ENCODE assay signal across 9 cellular contexts in genomic region chr5:42952575-42952974, GRCh38.
A peak's percentile ranks its signal among the peaks of the same experiment; 100 is the strongest.
DNase-seq lines count a peak whose midpoint lies in the region; ATAC-seq and TF ChIP-seq lines count a peak whose summit lies in the region.
"Had no signal": no experiment of that assay in that cellular context is flagged by ENCODE, and none has a peak within 500 bp of the region (broad histone marks: within the 10 kb centered on the region; RNA-seq: fewer than 3 reads in every experiment).

No MANE protein-coding gene starts in this region.

- H3K9me3 Mint-ChIP-seq in stimulated activated naive CD8-positive, alpha-beta T cell treated with anti-CD3 and anti-CD28 coated beads, Interleukin-15, Interleukin-2, amounts not matched to agents 100 ng/mL and 50 ng/mL, for 24 hours, result no peaks in the 10 kb centered on the region
- peaks cover 13% of the 10 kb centered on the region in 2 donors for H3K9me3 Mint-ChIP-seq in activated naive CD4-positive, alpha-beta T cell treated with anti-CD3 and anti-CD28 coated beads, Interleukin-2, amount 50 U/mL, for 72 hours
- H3K9me3 Mint-ChIP-seq in memory B cell, result peaks cover 5% of the 10 kb centered on the region

- H3K36me3 Mint-ChIP-seq in stimulated activated naive CD8-positive, alpha-beta T cell treated with anti-CD3 and anti-CD28 coated beads, Interleukin-15, Interleukin-2, amounts not matched to agents 100 ng/mL and 50 ng/mL, for 24 hours (ENCODE audit: low read depth), result peaks cover 10% of the 10 kb centered on the region
- peaks cover 12 to 20% of the 10 kb centered on the region in 2 donors for H3K36me3 Mint-ChIP-seq in activated naive CD4-positive, alpha-beta T cell treated with anti-CD3 and anti-CD28 coated beads, Interleukin-2, amount 50 U/mL, for 72 hours
- peaks cover 2% of the 10 kb centered on the region for H3K36me3 Mint-ChIP-seq in memory B cell

- H3K27ac ChIP-seq in vagina, result no peak overlapping the region

- H3K9me3 ChIP-seq in vagina, result peaks cover 11% of the 10 kb centered on the region

- H3K4me3 ChIP-seq in vagina, result peak overlapping the region; percentile 45 to 63

- in situ Hi-C loops in KBM-7 (cut with MboI; ENCODE audit: low pct_unique_long_range_greater_than_20kb, low sequenced_read_pairs), result no loop called here

- H3K27me3 ChIP-seq in vagina, result no peaks in the 10 kb centered on the region

- intact Hi-C loops in vagina (cut with DNase I), result loop anchor here (5.0 kb wide), 2 partner anchors 85 to 170 kb away; partner anchors contain the start of gene ZNF131

- H3K4me1 Mint-ChIP-seq in stimulated activated naive CD8-positive, alpha-beta T cell treated with anti-CD3 and anti-CD28 coated beads, Interleukin-15, Interleukin-2, amounts not matched to agents 100 ng/mL and 50 ng/mL, for 24 hours (ENCODE audit: low read depth), result peaks cover 41% of the 10 kb centered on the region
- H3K4me1 Mint-ChIP-seq in memory B cell, result peaks cover 7% of the 10 kb centered on the region

- no peak for ATAC-seq in stimulated activated naive CD8-positive, alpha-beta T cell treated with anti-CD3 and anti-CD28 coated beads, Interleukin-15, Interleukin-2, amounts not matched to agents 100 U/mL and 50 U/mL, for 24 hours
- ATAC-seq in activated naive CD4-positive, alpha-beta T cell treated with anti-CD3 and anti-CD28 coated beads, Interleukin-2, amount 50 U/mL, for 72 hours, result no peak
- no peak for ATAC-seq in memory B cell (ENCODE audit: low read depth)

- no peaks in the 10 kb centered on the region for H3K27me3 Mint-ChIP-seq in stimulated activated naive CD8-positive, alpha-beta T cell treated with anti-CD3 and anti-CD28 coated beads, Interleukin-15, Interleukin-2, amounts not matched to agents 100 ng/mL and 50 ng/mL, for 24 hours
- no peaks in the 10 kb centered on the region for H3K27me3 Mint-ChIP-seq in memory B cell

- H3K4me1 ChIP-seq in vagina, result peaks cover 12% of the 10 kb centered on the region

- DNase-seq in stimulated activated naive CD8-positive, alpha-beta T cell treated with anti-CD3 and anti-CD28 coated beads, Interleukin-15, Interleukin-2, amounts not matched to agents 100 U/mL and 50 U/mL, for 24 hours, result no peak
- no peak for DNase-seq in activated naive CD4-positive, alpha-beta T cell treated with anti-CD3 and anti-CD28 coated beads, Interleukin-2, amount 50 U/mL, for 72 hours (ENCODE audit: low spot score in 2 of 2)
- DNase-seq in memory B cell (ENCODE audit: low spot score in 2 of 2) (no peak), vagina (ENCODE audit: extremely low spot score in 2 of 2) (no peak), erythroblast (lab: John Stamatoyannopoulos, UW) (no peak), KBM-7 (no peak)
- DNase-seq in activated CD4-positive, CD25-positive, alpha-beta regulatory T cell treated with anti-CD3 and anti-CD28 coated beads, Interleukin-2, amount 50 U/mL, for 72 hours, result no peak
- DNase-seq: kidney had no signal

- H3K27ac Mint-ChIP-seq in stimulated activated naive CD8-positive, alpha-beta T cell treated with anti-CD3 and anti-CD28 coated beads, Interleukin-15, Interleukin-2, amounts not matched to agents 100 ng/mL and 50 ng/mL, for 24 hours, result no peak overlapping the region
- peak overlapping the region; percentile 91 to 97 for H3K27ac Mint-ChIP-seq in activated naive CD4-positive, alpha-beta T cell treated with anti-CD3 and anti-CD28 coated beads, Interleukin-2, amount 50 U/mL, for 72 hours
- H3K27ac Mint-ChIP-seq in memory B cell, result peak overlapping the region; percentile 99

- H3K4me3 Mint-ChIP-seq in stimulated activated naive CD8-positive, alpha-beta T cell treated with anti-CD3 and anti-CD28 coated beads, Interleukin-15, Interleukin-2, amounts not matched to agents 100 ng/mL and 50 ng/mL, for 24 hours, result peak overlapping the region; percentile 94
- H3K4me3 Mint-ChIP-seq in memory B cell, result peak overlapping the region; percentile 97

- TF ChIP-seq POLR2A in vagina (IDR thresholded peaks at IDR 0.05) (no peak), erythroblast (IDR thresholded peaks at IDR 0.05; ENCODE audit: low read length) (no peak)

- TF ChIP-seq CTCF in vagina (IDR thresholded peaks at IDR 0.05), result no peak

- H3K36me3 ChIP-seq in vagina, result no peaks in the 10 kb centered on the region
